Comparison of ENCODE assay signal across 8 cellular contexts in the genomic region with DNA sequence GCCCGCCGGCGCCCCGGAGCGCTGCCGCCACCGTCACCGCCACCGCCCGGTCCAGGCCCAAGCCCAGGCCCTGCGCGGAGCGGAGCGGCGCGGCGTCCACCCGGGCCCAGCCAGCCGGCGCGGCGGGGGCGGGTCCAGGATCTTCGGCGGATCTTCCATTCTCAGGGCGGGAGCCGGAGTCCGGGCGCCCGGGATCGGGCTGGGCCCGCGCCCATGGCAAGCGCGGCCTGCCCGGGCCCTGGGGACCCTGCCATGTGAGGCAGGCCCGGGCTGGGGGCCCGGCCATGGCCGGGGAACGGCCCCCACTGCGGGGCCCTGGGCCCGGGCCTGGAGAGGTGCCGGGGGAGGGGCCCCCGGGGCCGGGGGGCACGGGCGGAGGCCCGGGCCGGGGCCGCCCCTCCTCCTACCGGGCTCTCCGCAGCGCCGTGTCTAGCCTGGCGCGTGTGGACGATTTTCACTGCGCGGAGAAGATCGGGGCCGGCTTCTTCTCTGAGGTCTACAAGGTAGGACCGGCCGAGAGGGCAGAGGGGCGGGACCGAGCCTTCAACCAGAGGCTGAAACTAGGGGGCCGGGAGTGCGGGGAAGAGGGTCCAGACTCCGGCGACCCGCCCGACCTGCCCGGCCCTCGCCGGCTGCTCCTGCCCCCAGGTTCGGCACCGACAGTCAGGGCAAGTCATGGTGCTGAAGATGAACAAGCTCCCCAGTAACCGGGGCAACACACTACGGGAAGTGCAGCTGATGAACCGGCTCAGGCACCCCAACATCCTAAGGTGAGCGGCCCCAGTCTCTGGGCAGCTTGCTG. TPM values are rescaled to one million over a fixed set of nuclear protein-coding genes. Genes with fewer than 3 reads are reported as not detected.
DNase-seq lines count a peak whose midpoint lies in the region; TF ChIP-seq lines count a peak whose summit lies in the region.

No MANE protein-coding gene starts in this region.

- peaks cover 20% of the 10 kb centered on the region for H3K4me1 ChIP-seq in HAP-1

- H3K4me3 Mint-ChIP-seq in activated naive CD8-positive, alpha-beta T cell treated with anti-CD3 and anti-CD28 coated beads for 36 hours = peak overlapping the region; percentile 79

- peak; percentile 81 for DNase-seq in DMS 273 (lab: John Stamatoyannopoulos, UW; ENCODE audit: unreplicated experiment)
- DNase-seq in DMS 273 treated with DMSO at 0.1 percent for 48 hours (lab: John Stamatoyannopoulos, UW) = no peak
- peak in 1 of 2 experiments; percentile 50 for DNase-seq in HAP-1 (ENCODE audit: low spot score in 2 of 2)
- peak; percentile 63 for DNase-seq in NB4 (ENCODE audit: low read depth)
- peak; percentile 43 for DNase-seq in activated naive CD8-positive, alpha-beta T cell treated with anti-CD3 and anti-CD28 coated beads for 36 hours
- DNase-seq in hepatic stellate cell (ENCODE audit: low spot score) = peak; percentile 71
- DNase-seq in skeletal muscle cell (ENCODE audit: low read depth) = no peak
- DNase-seq in ecto neural progenitor cell (ENCODE audit: low spot score) = no peak

- TF ChIP-seq CTCF in NB4 (IDR thresholded peaks at IDR 0.05; ENCODE audit: low read depth, low read length) = no peak

- H3K27me3 ChIP-seq in HAP-1 (ENCODE audit: low read depth) = no peaks in the 10 kb centered on the region

- H3K4me3 ChIP-seq in HAP-1 = peak overlapping the region; percentile 54
- H3K4me3 ChIP-seq in NB4 (ENCODE audit: low read depth, low read length) = peak overlapping the region; percentile 58
- peak overlapping the region; percentile 75 for H3K4me3 ChIP-seq in skeletal muscle cell (ENCODE audit: low read depth, low read length)

- no peaks in the 10 kb centered on the region for H3K27me3 Mint-ChIP-seq in activated naive CD8-positive, alpha-beta T cell treated with anti-CD3 and anti-CD28 coated beads for 36 hours

- peaks cover 1% of the 10 kb centered on the region for H3K9me3 Mint-ChIP-seq in activated naive CD8-positive, alpha-beta T cell treated with anti-CD3 and anti-CD28 coated beads for 36 hours

- in situ Hi-C loops in HAP-1 (cut with MboI; ENCODE audit: low sequenced_read_pairs) = no loop called here

- peaks cover 5% of the 10 kb centered on the region for H3K36me3 ChIP-seq in HAP-1 (replicated peaks)

- H3K9me3 ChIP-seq in HAP-1 = no peaks in the 10 kb centered on the region

- peaks cover 16% of the 10 kb centered on the region for H3K36me3 Mint-ChIP-seq in activated naive CD8-positive, alpha-beta T cell treated with anti-CD3 and anti-CD28 coated beads for 36 hours

- H3K4me1 Mint-ChIP-seq in activated naive CD8-positive, alpha-beta T cell treated with anti-CD3 and anti-CD28 coated beads for 36 hours = peaks cover 27% of the 10 kb centered on the region

- TF ChIP-seq POLR2A in NB4 (IDR thresholded peaks at IDR 0.05; ENCODE audit: extremely low read depth, insufficient read length) = no peak

- no peak overlapping the region for H3K27ac Mint-ChIP-seq in activated naive CD8-positive, alpha-beta T cell treated with anti-CD3 and anti-CD28 coated beads for 36 hours

RNA-seq across cellular contexts. Expression of gene TESK1, which starts 0.5 kb away (rescaled TPM):
- 10 to 100 TPM; 24.9 to 26.0 TPM for total RNA-seq in activated naive CD8-positive, alpha-beta T cell treated with anti-CD3 and anti-CD28 coated beads for 36 hours

RNA-seq across cellular contexts. Expression of gene CD72, which starts 12.7 kb away (rescaled TPM):
- total RNA-seq in activated naive CD8-positive, alpha-beta T cell treated with anti-CD3 and anti-CD28 coated beads for 36 hours = 10 to 100 TPM; 11.4 to 11.5 TPM

RNA-seq across cellular contexts. Expression of gene SIT1, which starts 45.2 kb away (rescaled TPM):
- 10 to 100 TPM; 67.7 to 69.4 TPM for total RNA-seq in activated naive CD8-positive, alpha-beta T cell treated with anti-CD3 and anti-CD28 coated beads for 36 hours

RNA-seq across cellular contexts. Expression of gene RMRP, which starts 52.3 kb away (rescaled TPM):
- total RNA-seq in activated naive CD8-positive, alpha-beta T cell treated with anti-CD3 and anti-CD28 coated beads for 36 hours = over 10,000 TPM in 1 of 2 experiments, 1,000 to 10,000 TPM in 1; 8,498 to 10,099 TPM

RNA-seq across cellular contexts. Expression of gene CCDC107, which starts 52.6 kb away (rescaled TPM):
- 1 to 10 TPM; 8.2 to 9.4 TPM for total RNA-seq in activated naive CD8-positive, alpha-beta T cell treated with anti-CD3 and anti-CD28 coated beads for 36 hours

Comparison
In these comparisons a context has a peak if more than half of its experiments do, and no peak if none do; other contexts are left out.
1. DNase-seq: peak in DMS 273 (single experiment), NB4 (single experiment), activated naive CD8-positive, alpha-beta T cell treated with anti-CD3 and anti-CD28 coated beads for 36 hours (single experiment) and hepatic stellate cell (single experiment); none in DMS 273 treated with DMSO at 0.1 percent for 48 hours (single experiment), skeletal muscle cell (single experiment) and ecto neural progenitor cell (single experiment).
2. Peak in every context shown above with its lines, with median percentiles within 50 percentile points of each other: H3K4me3 ChIP-seq.